ENCODE assay signal across 1 cellular context in the genomic region with DNA sequence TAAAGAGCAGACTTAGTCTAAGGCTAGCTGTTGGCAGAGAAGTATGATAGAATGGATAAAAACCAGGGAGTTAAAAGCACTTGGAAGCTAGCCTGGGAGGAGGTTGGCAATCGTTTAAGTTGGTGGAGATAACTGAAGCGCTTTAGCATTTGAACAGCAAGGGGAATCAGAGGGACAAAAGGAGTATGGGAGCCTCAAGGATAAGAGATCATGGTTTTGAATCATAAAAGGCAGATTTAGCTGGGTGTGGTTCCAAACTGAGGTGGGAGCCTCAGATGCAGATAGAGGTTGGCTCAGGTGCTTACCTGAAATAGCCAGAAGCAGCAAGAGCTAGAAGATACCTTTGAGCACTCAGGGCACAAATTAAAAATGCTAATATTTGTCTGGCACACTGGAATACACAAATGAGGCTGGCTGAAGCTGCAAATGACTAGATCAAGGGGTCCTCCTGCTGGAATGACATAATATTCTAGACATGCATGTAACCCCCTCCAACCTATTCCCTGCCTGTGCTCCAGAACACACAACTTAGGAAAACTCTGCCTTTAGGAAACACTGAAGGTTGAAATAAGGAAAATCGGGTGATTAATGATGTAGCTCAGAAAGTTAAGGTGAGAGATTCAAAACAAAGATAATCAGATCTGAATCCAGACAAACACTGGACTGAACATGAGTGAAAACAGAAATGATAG.
TF ChIP-seq lines count a peak whose summit lies in the region.

No MANE protein-coding gene starts in this region.

TF ChIP-seq in WTC11, 78 proteins besides CTCF, POLR2A, EP300 and RAD21 (continued from another document):
- TF ChIP-seq ZNF671 (CRISPR knock-in tag; IDR thresholded peaks at IDR 0.05), result no peak
- no peak for TF ChIP-seq ZNF396 (CRISPR knock-in tag; IDR thresholded peaks at IDR 0.05; ENCODE audit: borderline replicate concordance)
- 0 out of 2 replicates have a peak, but pooled peaks have one; percentile 34 for TF ChIP-seq SMAD3 (CRISPR knock-in tag; IDR thresholded peaks at IDR 0.05; ENCODE audit: borderline replicate concordance)
- TF ChIP-seq ZNF423 (CRISPR knock-in tag; IDR thresholded peaks at IDR 0.05), result 0 out of 2 replicates have a peak, but pooled peaks have one; percentile 26
- TF ChIP-seq OVOL2 (CRISPR knock-in tag; IDR thresholded peaks at IDR 0.05; ENCODE audit: borderline replicate concordance), result no peak
- TF ChIP-seq EMX1 (CRISPR knock-in tag; IDR thresholded peaks at IDR 0.05), result 0 out of 2 replicates have a peak, but pooled peaks have one; percentile 34
- TF ChIP-seq MYBL2 (CRISPR knock-in tag; IDR thresholded peaks at IDR 0.05), result no peak
- TF ChIP-seq ZNF121 (CRISPR knock-in tag; IDR thresholded peaks at IDR 0.05), result no peak
- 0 out of 2 replicates have a peak, but pooled peaks have one; percentile 27 for TF ChIP-seq SP1 (CRISPR knock-in tag; conservative IDR thresholded peaks at IDR 0.05)
- no peak for TF ChIP-seq E2F4 (CRISPR knock-in tag; IDR thresholded peaks at IDR 0.05; ENCODE audit: borderline replicate concordance, low read depth)
- TF ChIP-seq, protein P1, sequence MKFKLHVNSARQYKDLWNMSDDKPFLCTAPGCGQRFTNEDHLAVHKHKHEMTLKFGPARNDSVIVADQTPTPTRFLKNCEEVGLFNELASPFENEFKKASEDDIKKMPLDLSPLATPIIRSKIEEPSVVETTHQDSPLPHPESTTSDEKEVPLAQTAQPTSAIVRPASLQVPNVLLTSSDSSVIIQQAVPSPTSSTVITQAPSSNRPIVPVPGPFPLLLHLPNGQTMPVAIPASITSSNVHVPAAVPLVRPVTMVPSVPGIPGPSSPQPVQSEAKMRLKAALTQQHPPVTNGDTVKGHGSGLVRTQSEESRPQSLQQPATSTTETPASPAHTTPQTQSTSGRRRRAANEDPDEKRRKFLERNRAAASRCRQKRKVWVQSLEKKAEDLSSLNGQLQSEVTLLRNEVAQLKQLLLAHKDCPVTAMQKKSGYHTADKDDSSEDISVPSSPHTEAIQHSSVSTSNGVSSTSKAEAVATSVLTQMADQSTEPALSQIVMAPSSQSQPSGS (CRISPR knock-in tag; IDR thresholded peaks at IDR 0.05; ENCODE audit: borderline replicate concordance, low read depth), result no peak
- TF ChIP-seq TP53 (CRISPR knock-in tag; IDR thresholded peaks at IDR 0.05), result no peak
- TF ChIP-seq E2F1 (CRISPR knock-in tag; IDR thresholded peaks at IDR 0.05), result no peak
